ENCODE assay signal across 2 cellular contexts in genomic region chr17:6636616-6637457, GRCh38.
A peak's percentile ranks its signal among the peaks of the same experiment; 100 is the strongest.
TF ChIP-seq lines count a peak whose summit lies in the region.

No MANE protein-coding gene starts in this region.

TF ChIP-seq in A549, 52 proteins besides CTCF, POLR2A, EP300 and RAD21:
- TF ChIP-seq REST (IDR thresholded peaks at IDR 0.05) (0 out of 2 replicates have a peak, but pooled peaks have one; percentile 47), CBX8 (IDR thresholded peaks at IDR 0.05) (no peak)

TF ChIP-seq in PFSK-1, 5 proteins besides CTCF, POLR2A, EP300 and RAD21:
- TF ChIP-seq REST (IDR thresholded peaks at IDR 0.05; ENCODE audit: insufficient read depth in 1 of 2, low read depth in 2 of 2, low read length in 2 of 2) (peak; percentile 31 to 81; a peak in 2 of 4 replicates), TAF1 (IDR thresholded peaks at IDR 0.05; ENCODE audit: borderline replicate concordance, insufficient read depth, low read length) (no peak), FOXP2 (optimal IDR thresholded peaks at IDR 0.05; ENCODE audit: borderline replicate concordance, extremely low read depth, extremely low read length, insufficient read depth) (no peak)
